17 cellular contexts compared by ENCODE assay signal in genomic region chr7:47078241-47078640, GRCh38.
A peak's percentile ranks its signal among the peaks of the same experiment; 100 is the strongest.
DNase-seq lines count a peak whose midpoint lies in the region; ATAC-seq and TF ChIP-seq lines count a peak whose summit lies in the region.
"Had no signal": no experiment of that assay in that cellular context is flagged by ENCODE, and none has a peak within 500 bp of the region (broad histone marks: within the 10 kb centered on the region; RNA-seq: fewer than 3 reads in every experiment).

No MANE protein-coding gene starts in this region.

- no peak overlapping the region for H3K23ac ChIP-seq in IMR-90 (ENCODE audit: low read depth, low read length)
- H3K23ac ChIP-seq in mesendoderm (ENCODE audit: low read length): no peak overlapping the region

- H2AFZ ChIP-seq in IMR-90 (replicated peaks; ENCODE audit: low read length, poor library complexity): no peak overlapping the region

- no CpG with 5 or more reads among the region's 2 CpGs for WGBS in IMR-90 (ENCODE audit: extremely low coverage in 2 of 2, insufficient read length in 1 of 2), 2 experiments
- no CpG with 5 or more reads among the region's 2 CpGs for WGBS in mesendoderm (ENCODE audit: extremely low coverage, insufficient coverage, low lambda C conversion rate)
- 86 to 94% (median 88%) methylated on average over 2 of the region's 2 CpGs for WGBS in psoas muscle, 3 donors

- no peak overlapping the region for H3K4me3 ChIP-seq in IMR-90 (ENCODE audit: insufficient read depth, low read depth, low read length)
- no peak overlapping the region for H3K4me3 ChIP-seq in cardiac fibroblast (replicated peaks in 1 of 2; ENCODE audit: low read depth in 2 of 2, low read length in 2 of 2)
- H3K4me3 ChIP-seq in mesendoderm (ENCODE audit: low read length): no peak overlapping the region
- H3K4me3 ChIP-seq in psoas muscle: no peak overlapping the region
- H3K4me3 ChIP-seq: SJSA1 had no signal

- H2BK20ac ChIP-seq in IMR-90 (ENCODE audit: low read depth, low read length): no peak overlapping the region

- no peak overlapping the region for H4K91ac ChIP-seq in IMR-90 (ENCODE audit: insufficient read depth, low read depth, low read length)

- no peak overlapping the region for H2AK9ac ChIP-seq in IMR-90 (replicated peaks; ENCODE audit: low read depth, low read length, poor library complexity)

- dilution Hi-C loops in IMR-90 (cut with HindIII; ENCODE audit: low sequenced_read_pairs, unreplicated experiment): no loop called here

- H3K9me1 ChIP-seq in IMR-90 (ENCODE audit: insufficient read depth, low read length): peaks cover 4% of the 10 kb centered on the region; the same call in 1 of the 2 replicates

- H2BK15ac ChIP-seq in IMR-90 (ENCODE audit: low read depth, low read length) (no peak overlapping the region), mesendoderm (replicated peaks; ENCODE audit: low read depth) (no peak overlapping the region)

- H3K4me2 ChIP-seq in IMR-90 (ENCODE audit: low read depth, low read length): no peak overlapping the region
- no peak overlapping the region for H3K4me2 ChIP-seq in mesendoderm (ENCODE audit: low read length)

- H3K18ac ChIP-seq in IMR-90 (ENCODE audit: low read depth, low read length) (no peak overlapping the region), mesendoderm (ENCODE audit: low read length) (no peak overlapping the region)

- H3K79me2 ChIP-seq in mesendoderm (ENCODE audit: control insufficient read depth, insufficient read depth, low read length): no peaks in the 10 kb centered on the region

- no peak overlapping the region for H2BK5ac ChIP-seq in IMR-90 (ENCODE audit: low read depth, low read length, poor library complexity, severe bottlenecking)
- H2BK5ac ChIP-seq in mesendoderm (ENCODE audit: low read length): no peak overlapping the region

- H3K9me3 ChIP-seq in IMR-90 (ENCODE audit: control insufficient read depth, insufficient read depth, low read length) (no peaks in the 10 kb centered on the region), psoas muscle (no peaks in the 10 kb centered on the region)
- H3K9me3 ChIP-seq: SJSA1 had no signal

- H2BK120ac ChIP-seq in IMR-90 (ENCODE audit: low read depth, low read length) (no peak overlapping the region), mesendoderm (ENCODE audit: low read depth, low read length) (no peak overlapping the region)

- H3K79me1 ChIP-seq in IMR-90 (ENCODE audit: low read depth in 1 of 2, low read length in 2 of 2): no peaks in the 10 kb centered on the region
- H3K79me1 ChIP-seq in mesendoderm (ENCODE audit: low read length): no peaks in the 10 kb centered on the region

- ATAC-seq in IMR-90 (ENCODE audit: low read depth) (no peak), psoas muscle (no peak)
- ATAC-seq: PC-3 had no signal

- intact Hi-C loops in IMR-90 (cut with micrococcal nuclease) (no loop called here), psoas muscle (cut with DNase I) (no loop called here)

- no peak overlapping the region for H3K9ac ChIP-seq in IMR-90 (ENCODE audit: low read depth, low read length)
- no peak overlapping the region for H3K9ac ChIP-seq in mesendoderm (ENCODE audit: low read length)

- H3K56ac ChIP-seq in IMR-90 (ENCODE audit: extremely low read depth, insufficient read depth, low read length): no peak overlapping the region
- no peak overlapping the region for H3K56ac ChIP-seq in mesendoderm (ENCODE audit: low read length)

- H3K14ac ChIP-seq in IMR-90 (replicated peaks; ENCODE audit: low read depth, low read length): no peak overlapping the region

- H2AK5ac ChIP-seq in IMR-90 (ENCODE audit: low read depth, low read length): no peak overlapping the region
- H2AK5ac ChIP-seq in mesendoderm (ENCODE audit: low read length): no peak overlapping the region

- BruUV-seq in IMR-90 (replicated peaks; lab: Mats Ljungman, UMichigan): no TSS peak

- no peaks in the 10 kb centered on the region for H3K36me3 ChIP-seq in IMR-90 (ENCODE audit: control insufficient read depth, insufficient read depth, low read length)
- H3K36me3 ChIP-seq in mesendoderm (ENCODE audit: control insufficient read depth, insufficient read depth, low read length): no peaks in the 10 kb centered on the region
- H3K36me3 ChIP-seq in psoas muscle (ENCODE audit: insufficient read depth in 1 of 2, low read depth in 1 of 2): no peaks in the 10 kb centered on the region
- H3K36me3 ChIP-seq: SJSA1 had no signal

- H4K8ac ChIP-seq in IMR-90 (ENCODE audit: low read depth in 2 of 2, low read length in 2 of 2): no peak overlapping the region
- H4K8ac ChIP-seq in mesendoderm (ENCODE audit: low read depth, low read length): no peak overlapping the region

- H3K4ac ChIP-seq in IMR-90 (ENCODE audit: low read depth, low read length) (no peak overlapping the region), mesendoderm (ENCODE audit: low read depth, low read length) (no peak overlapping the region)

- no peaks in the 10 kb centered on the region for H4K20me1 ChIP-seq in IMR-90 (ENCODE audit: insufficient read depth, low read length)

- POLR2A ChIA-PET in IMR-90 (lab: Charles Lee; ENCODE audit: unreplicated experiment): no interaction called here

- H3K27me3 ChIP-seq in IMR-90 (ENCODE audit: control insufficient read depth, insufficient read depth, low read length) (0 out of 2 replicates have a peak, but pooled peaks cover 2% of the 10 kb centered on the region), mesendoderm (ENCODE audit: insufficient read depth, low read length, poor library complexity) (no peaks in the 10 kb centered on the region), psoas muscle (ENCODE audit: insufficient read depth in 3 of 3, low read length in 2 of 3) (no peaks in the 10 kb centered on the region)
- H3K27me3 ChIP-seq: SJSA1 had no signal

- DNase-seq in AG08395 (ENCODE audit: low spot score): peak; percentile 24
- peak; percentile 43 for DNase-seq in IMR-90
- peak; percentile 20 to 67 for DNase-seq in cardiac fibroblast (ENCODE audit: low read depth in 2 of 2)
- peak; percentile 24 for DNase-seq in hepatic stellate cell (ENCODE audit: low spot score)
- DNase-seq in NCI-H69 (lab: John Stamatoyannopoulos, UW): no peak
- no peak for DNase-seq in epidermal melanocyte (ENCODE audit: insufficient read length, low spot score)
- DNase-seq in mesendoderm: no peak
- no peak for DNase-seq in psoas muscle
- DNase-seq: CD8-positive, alpha-beta memory T cell; DMS79 treated with DMSO at 0.1 percent for 48 hours; NCI-H1436; NCI-H2029 treated with DMSO at 0.1 percent for 48 hours; NCI-H2171 treated with DMSO at 0.1 percent for 48 hours; NCI-H774; PC-3 had no signal

- no peak for TF ChIP-seq POLR2A in IMR-90 (IDR thresholded peaks at IDR 0.05; ENCODE audit: low read depth, low read length)

- in situ Hi-C loops in IMR-90 (cut with MboI; ENCODE audit: low sequenced_read_pairs): no loop called here

- no peak overlapping the region for H4K5ac ChIP-seq in IMR-90 (ENCODE audit: low read depth, low read length)
- H4K5ac ChIP-seq in mesendoderm (ENCODE audit: low read length): no peak overlapping the region

- H3K27ac ChIP-seq in IMR-90 (ENCODE audit: insufficient read depth, low read length) (no peak overlapping the region), mesendoderm (ENCODE audit: low read depth, low read length) (no peak overlapping the region), psoas muscle (no peak overlapping the region)
- H3K27ac ChIP-seq: 22Rv1, SJSA1 had no signal

- CTCF ChIA-PET in IMR-90 (lab: Yijun Ruan, JAX): no interaction called here

- no peak for TF ChIP-seq CTCF in IMR-90 (conservative IDR thresholded peaks at IDR 0.05; ENCODE audit: low read depth, low read length)
- no peak for TF ChIP-seq CTCF in cardiac fibroblast (IDR thresholded peaks at IDR 0.05; ENCODE audit: low read depth, low read length)
- TF ChIP-seq CTCF in psoas muscle (IDR thresholded peaks at IDR 0.05): no peak

- no peak for TF ChIP-seq RAD21 in IMR-90 (IDR thresholded peaks at IDR 0.05; ENCODE audit: low read length)

- H3K4me1 ChIP-seq in IMR-90 (ENCODE audit: control insufficient read depth, insufficient read depth, low read length) (peaks cover 3% of the 10 kb centered on the region), mesendoderm (ENCODE audit: control insufficient read depth, low read depth, low read length) (no peaks in the 10 kb centered on the region), psoas muscle (peaks cover 9% of the 10 kb centered on the region)

TF ChIP-seq in IMR-90, 13 proteins besides CTCF, POLR2A, EP300 and RAD21:
- TF ChIP-seq MXI1 (IDR thresholded peaks at IDR 0.05; ENCODE audit: borderline replicate concordance, low read depth, low read length): no peak
- TF ChIP-seq NFE2L2 (IDR thresholded peaks at IDR 0.05; ENCODE audit: low read depth, low read length): no peak
- TF ChIP-seq BHLHE40 (IDR thresholded peaks at IDR 0.05; ENCODE audit: low read depth, low read length): no peak
- TF ChIP-seq CEBPB (IDR thresholded peaks at IDR 0.05; ENCODE audit: low read depth, low read length): no peak; the same call in 1 of the 2 replicates
- TF ChIP-seq FOS (IDR thresholded peaks at IDR 0.05; ENCODE audit: low read depth, low read length): no peak
- TF ChIP-seq CHD1 (IDR thresholded peaks at IDR 0.05; ENCODE audit: low read depth, low read length): no peak
- no peak for TF ChIP-seq RFX5 (IDR thresholded peaks at IDR 0.05; ENCODE audit: low read depth, low read length)
- TF ChIP-seq SMC3 (IDR thresholded peaks at IDR 0.05; ENCODE audit: low read depth, low read length): no peak
- no peak for TF ChIP-seq RCOR1 (IDR thresholded peaks at IDR 0.05; ENCODE audit: insufficient replicate concordance, low read length)
- TF ChIP-seq MAFK (IDR thresholded peaks at IDR 0.05; ENCODE audit: low read depth, low read length): no peak
- TF ChIP-seq, protein P1, sequence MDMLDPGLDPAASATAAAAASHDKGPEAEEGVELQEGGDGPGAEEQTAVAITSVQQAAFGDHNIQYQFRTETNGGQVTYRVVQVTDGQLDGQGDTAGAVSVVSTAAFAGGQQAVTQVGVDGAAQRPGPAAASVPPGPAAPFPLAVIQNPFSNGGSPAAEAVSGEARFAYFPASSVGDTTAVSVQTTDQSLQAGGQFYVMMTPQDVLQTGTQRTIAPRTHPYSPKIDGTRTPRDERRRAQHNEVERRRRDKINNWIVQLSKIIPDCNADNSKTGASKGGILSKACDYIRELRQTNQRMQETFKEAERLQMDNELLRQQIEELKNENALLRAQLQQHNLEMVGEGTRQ (IDR thresholded peaks at IDR 0.05; ENCODE audit: low read depth, low read length): no peak
- TF ChIP-seq MAZ (IDR thresholded peaks at IDR 0.05; ENCODE audit: borderline replicate concordance, low read depth, low read length): no peak
- no peak for TF ChIP-seq ELK1 (IDR thresholded peaks at IDR 0.05; ENCODE audit: borderline replicate concordance, low read depth, low read length)

Comparison
In these comparisons a context has a peak if more than half of its experiments do, and no peak if none do; other contexts are left out.
1. DNase-seq: peak in AG08395 (single experiment), IMR-90 (single experiment), cardiac fibroblast (2 of 2) and hepatic stellate cell (single experiment); none in NCI-H69 (single experiment), epidermal melanocyte (single experiment), mesendoderm (single experiment) and psoas muscle (0 of 2).